ENCODE assay signal across 10 cellular contexts in genomic region chr19:49470615-49470978, GRCh38. TPM values are rescaled to one million over a fixed set of nuclear protein-coding genes. Genes with fewer than 3 reads are reported as not detected.
DNase-seq lines count a peak whose midpoint lies in the region; ATAC-seq and TF ChIP-seq lines count a peak whose summit lies in the region.
"Had no signal": no experiment of that assay in that cellular context is flagged by ENCODE, and none has a peak within 500 bp of the region (broad histone marks: within the 10 kb centered on the region; RNA-seq: fewer than 3 reads in every experiment).

No MANE protein-coding gene starts in this region.

- peaks cover 55 to 59% of the 10 kb centered on the region in 2 donors for H3K4me1 ChIP-seq in naive thymus-derived CD4-positive, alpha-beta T cell (ENCODE audit: control insufficient read depth in 2 of 2, insufficient read depth in 2 of 2, low read length in 2 of 2)
- no peaks in the 10 kb centered on the region for H3K4me1 ChIP-seq in uterus

- H3K36me3 ChIP-seq in naive thymus-derived CD4-positive, alpha-beta T cell (ENCODE audit: control insufficient read depth in 2 of 3, insufficient read depth in 3 of 3, low read length in 3 of 3), result peaks cover 0 to 28% (median 0%) of the 10 kb centered on the region in 3 experiments
- H3K36me3 ChIP-seq in uterus, result no peaks in the 10 kb centered on the region
- H3K36me3 ChIP-seq: pancreas had no signal

- ATAC-seq in GM18517 (IDR thresholded peaks at IDR 0.05; ENCODE audit: unreplicated experiment), result peak; percentile 12
- ATAC-seq in T-helper 17 cell, result no peak
- no peak for ATAC-seq in naive thymus-derived CD4-positive, alpha-beta T cell
- ATAC-seq: pancreas had no signal

- POLR2A ChIA-PET in naive thymus-derived CD4-positive, alpha-beta T cell (lab: Charles Lee), result interaction anchor here (0.6 to 6.2 kb wide), 16 partner anchors 17 to 206 kb away, joined by 3 to 226 read pairs (median 5); partner anchors contain the start of genes ALDH16A1, NOSIP, PIH1D1 and PRMT1

- H3K4me3 ChIP-seq in naive thymus-derived CD4-positive, alpha-beta T cell (ENCODE audit: low read length), result no peak overlapping the region
- H3K4me3 ChIP-seq in uterus, result no peak overlapping the region
- H3K4me3 ChIP-seq: hepatocyte, lower lobe of right lung, MG63, pancreas had no signal

- peak overlapping the region; percentile 97 for H3K27ac ChIP-seq in naive thymus-derived CD4-positive, alpha-beta T cell (ENCODE audit: low read depth, low read length)
- H3K27ac ChIP-seq in uterus, result no peak overlapping the region
- H3K27ac ChIP-seq: hepatocyte, lower lobe of right lung, pancreas had no signal

- DNase-seq in T-helper 17 cell, result no peak
- DNase-seq in naive thymus-derived CD4-positive, alpha-beta T cell, result peak in 1 of 9 donors; percentile 40
- no peak for DNase-seq in COLO668 (lab: John Stamatoyannopoulos, UW; ENCODE audit: unreplicated experiment)
- no peak for DNase-seq in uterus
- DNase-seq: lower lobe of right lung, MG63, OCI-M1, pancreas had no signal

- H3K27me3 ChIP-seq in naive thymus-derived CD4-positive, alpha-beta T cell (ENCODE audit: control insufficient read depth in 2 of 2, insufficient read depth in 2 of 2, low read length in 2 of 2), result no peaks in the 10 kb centered on the region
- no peaks in the 10 kb centered on the region for H3K27me3 ChIP-seq in uterus
- H3K27me3 ChIP-seq: hepatocyte, MG63, pancreas had no signal

- no peak for TF ChIP-seq CTCF in uterus (IDR thresholded peaks at IDR 0.05)

- no peaks in the 10 kb centered on the region for H3K27me3 Mint-ChIP-seq in T-helper 17 cell
- H3K27me3 Mint-ChIP-seq in naive thymus-derived CD4-positive, alpha-beta T cell, result no peaks in the 10 kb centered on the region

- H3K9me3 ChIP-seq in T-helper 17 cell (ENCODE audit: control insufficient read depth, low read length, poor library complexity, severe bottlenecking) (no peaks in the 10 kb centered on the region), uterus (no peaks in the 10 kb centered on the region)
- H3K9me3 ChIP-seq in naive thymus-derived CD4-positive, alpha-beta T cell (ENCODE audit: control insufficient read depth in 2 of 3, low read length in 3 of 3), result no peaks in the 10 kb centered on the region
- H3K9me3 ChIP-seq: lower lobe of right lung, MG63, pancreas had no signal

- H3K36me3 Mint-ChIP-seq in T-helper 17 cell (ENCODE audit: low read depth), result peaks cover 15% of the 10 kb centered on the region
- peaks cover 0 to 19% (median 8%) of the 10 kb centered on the region in 5 donors for H3K36me3 Mint-ChIP-seq in naive thymus-derived CD4-positive, alpha-beta T cell

- H3K9me3 Mint-ChIP-seq in naive thymus-derived CD4-positive, alpha-beta T cell, result peaks cover 0 to 3% (median 0%) of the 10 kb centered on the region in 11 donors

- H3K4me3 Mint-ChIP-seq in T-helper 17 cell, result peak overlapping the region; percentile 80
- peak overlapping the region; percentile 52 to 71 (median 62) for H3K4me3 Mint-ChIP-seq in naive thymus-derived CD4-positive, alpha-beta T cell

- intact Hi-C loops in naive thymus-derived CD4-positive, alpha-beta T cell (cut with micrococcal nuclease), result loop anchor here (1.0 to 10.0 kb wide), 4 partner anchors 27 to 356 kb away; partner anchors contain the start of genes C19orf73 (in 1 of the 2), LIN7B (in 1 of the 2) and PPFIA3 (in 1 of the 2)
- intact Hi-C loops in uterus (cut with DNase I; ENCODE audit: low total_unique reads), result no loop called here

- TF ChIP-seq POLR2A in uterus (IDR thresholded peaks at IDR 0.05), result no peak

- H3K4me1 Mint-ChIP-seq in T-helper 17 cell, result peaks cover 20% of the 10 kb centered on the region
- peaks cover 24 to 56% (median 40%) of the 10 kb centered on the region in 7 donors for H3K4me1 Mint-ChIP-seq in naive thymus-derived CD4-positive, alpha-beta T cell

- peak overlapping the region; percentile 96 for H3K27ac Mint-ChIP-seq in T-helper 17 cell
- H3K27ac Mint-ChIP-seq in naive thymus-derived CD4-positive, alpha-beta T cell, result peak overlapping the region; percentile 94 to 100 (median 100)

- CTCF ChIA-PET in naive thymus-derived CD4-positive, alpha-beta T cell (lab: Charles Lee), result interaction anchor here (0.9 to 5.9 kb wide), 12 partner anchors 8 to 100 kb away, joined by 3 to 83 read pairs (median 8); partner anchors contain the start of genes ALDH16A1, GFY, PIH1D1 and RPS11

RNA-seq across cellular contexts. Expression of gene FLT3LG, which starts 3.4 kb away (rescaled TPM):
- total RNA-seq in T-helper 17 cell, result 100 to 1,000 TPM; 349 to 455 TPM
- 100 to 1,000 TPM in 3 of 5 experiments, 10 to 100 TPM in 2; 90.6 to 401 (median 280) TPM for total RNA-seq in naive thymus-derived CD4-positive, alpha-beta T cell
- 100 to 1,000 TPM; 148 to 168 TPM for polyA plus RNA-seq in naive thymus-derived CD4-positive, alpha-beta T cell
- total RNA-seq in uterus, result 10 to 100 TPM in 1 of 4 donors, 1 to 10 TPM in 2, not detected in 1; 3.7 to 19.4 (median 4.1) TPM

RNA-seq across cellular contexts. Expression of gene RPL13A, which starts 16.8 kb away (rescaled TPM):
- total RNA-seq in T-helper 17 cell (1,000 to 10,000 TPM; 5,253 to 5,291 TPM), uterus (1,000 to 10,000 TPM; 1,462 to 5,863 (median 3,544) TPM)
- total RNA-seq in naive thymus-derived CD4-positive, alpha-beta T cell, result 1,000 to 10,000 TPM; 2,467 to 6,044 (median 5,762) TPM
- 1,000 to 10,000 TPM; 3,356 to 4,438 TPM for polyA plus RNA-seq in naive thymus-derived CD4-positive, alpha-beta T cell

RNA-seq across cellular contexts. Expression of gene ALDH16A1, which starts 17.6 kb away (rescaled TPM):
- total RNA-seq in T-helper 17 cell, result 10 to 100 TPM; 34.8 to 38.0 TPM
- total RNA-seq in naive thymus-derived CD4-positive, alpha-beta T cell, result 10 to 100 TPM; 27.6 to 38.1 (median 33.3) TPM
- polyA plus RNA-seq in naive thymus-derived CD4-positive, alpha-beta T cell, result 10 to 100 TPM; 28.3 to 37.8 TPM
- total RNA-seq in uterus, result 10 to 100 TPM; 13.5 to 40.8 (median 34.5) TPM

RNA-seq across cellular contexts. Expression of gene PIH1D1, which starts 19.0 kb away (rescaled TPM):
- total RNA-seq in T-helper 17 cell (100 to 1,000 TPM; 147 to 150 TPM), uterus (10 to 100 TPM; 31.2 to 70.2 (median 46.5) TPM)
- total RNA-seq in naive thymus-derived CD4-positive, alpha-beta T cell, result 100 to 1,000 TPM; 136 to 183 (median 159) TPM
- 10 to 100 TPM; 62.7 to 91.8 TPM for polyA plus RNA-seq in naive thymus-derived CD4-positive, alpha-beta T cell

RNA-seq across cellular contexts. Expression of gene RPS11, which starts 25.6 kb away (rescaled TPM):
- total RNA-seq in T-helper 17 cell (1,000 to 10,000 TPM; 2,538 to 2,634 TPM), uterus (over 10,000 TPM in 1 of 4 donors, 1,000 to 10,000 TPM in 3; 2,160 to 10,624 (median 5,235) TPM)
- total RNA-seq in naive thymus-derived CD4-positive, alpha-beta T cell, result 1,000 to 10,000 TPM; 2,065 to 3,362 (median 2,972) TPM
- 1,000 to 10,000 TPM; 2,125 to 2,254 TPM for polyA plus RNA-seq in naive thymus-derived CD4-positive, alpha-beta T cell

Comparison
In these comparisons a context has a peak if more than half of its experiments do, and no peak if none do; other contexts are left out.
1. RNA of gene FLT3LG, which starts 3.4 kb away (total RNA-seq): 349 to 455 TPM in T-helper 17 cell and 90.6 to 401 TPM in naive thymus-derived CD4-positive, alpha-beta T cell; 3.7 to 19.4 TPM in uterus; every median in the first group is over 4 times any median in the second.